Comparison of ENCODE assay signal across 1 cellular context in the genomic region with DNA sequence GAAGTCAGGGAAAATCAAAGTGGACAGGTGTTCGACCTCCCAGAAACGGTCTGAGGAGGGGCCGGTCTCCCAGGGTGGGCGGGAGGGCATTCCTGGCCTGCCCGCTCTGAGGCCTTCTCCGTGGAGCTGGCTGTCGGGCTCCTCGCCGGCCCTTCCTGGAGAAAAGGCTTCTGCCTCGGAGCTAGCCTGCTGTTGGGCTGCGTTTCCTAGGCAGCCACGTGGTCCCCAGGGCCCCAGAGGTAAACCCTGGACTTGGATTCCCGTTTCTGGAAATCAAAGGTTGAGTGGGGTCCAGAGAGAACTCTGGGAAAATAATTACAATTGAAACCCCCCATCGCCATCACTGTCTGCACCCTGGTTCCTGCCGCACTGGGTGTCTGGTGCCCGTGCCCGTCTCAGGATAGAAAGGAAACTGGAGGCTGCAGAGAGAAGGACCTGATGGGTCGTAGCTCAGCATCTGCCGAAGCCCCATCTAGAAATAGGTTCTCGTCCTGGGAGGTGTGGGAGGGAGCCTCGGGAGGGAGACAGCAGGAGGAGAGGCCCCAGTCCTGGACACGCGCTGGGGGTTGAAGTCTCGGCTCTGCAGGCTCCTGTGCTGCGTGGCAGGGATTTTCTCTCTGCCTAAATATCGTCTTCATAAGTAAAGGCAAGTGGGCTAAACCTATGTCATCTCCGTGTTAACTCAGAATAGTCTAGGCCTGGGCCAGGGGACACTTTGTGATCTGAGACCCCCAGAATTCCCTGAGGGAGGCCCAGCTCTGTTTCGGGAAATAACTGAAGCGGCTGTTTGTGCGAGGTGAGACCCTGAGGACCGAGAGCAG.
TF ChIP-seq lines count a peak whose summit lies in the region.

No MANE protein-coding gene starts in this region.

TF ChIP-seq in liver, 16 proteins besides CTCF, POLR2A, EP300 and RAD21:
- TF ChIP-seq RXRA (IDR thresholded peaks at IDR 0.05) (no peak), JUND (IDR thresholded peaks at IDR 0.05) (no peak), YY1 (IDR thresholded peaks at IDR 0.05) (no peak), EGR1 (IDR thresholded peaks at IDR 0.05; ENCODE audit: low read depth in 2 of 2) (no peak), NR2F2 (IDR thresholded peaks at IDR 0.05) (no peak), FOXA1 (IDR thresholded peaks at IDR 0.05) (no peak), GABPA (IDR thresholded peaks at IDR 0.05 in 1 of 2, conservative IDR thresholded peaks at IDR 0.05 in 1 of 2) (no peak), HNF4A (conservative IDR thresholded peaks at IDR 0.05) (no peak), FOXA2 (IDR thresholded peaks at IDR 0.05) (no peak), TAF1 (conservative IDR thresholded peaks at IDR 0.05) (no peak), SP1 (IDR thresholded peaks at IDR 0.05) (no peak), HNF4G (IDR thresholded peaks at IDR 0.05) (no peak)
- TF ChIP-seq, protein P1, sequence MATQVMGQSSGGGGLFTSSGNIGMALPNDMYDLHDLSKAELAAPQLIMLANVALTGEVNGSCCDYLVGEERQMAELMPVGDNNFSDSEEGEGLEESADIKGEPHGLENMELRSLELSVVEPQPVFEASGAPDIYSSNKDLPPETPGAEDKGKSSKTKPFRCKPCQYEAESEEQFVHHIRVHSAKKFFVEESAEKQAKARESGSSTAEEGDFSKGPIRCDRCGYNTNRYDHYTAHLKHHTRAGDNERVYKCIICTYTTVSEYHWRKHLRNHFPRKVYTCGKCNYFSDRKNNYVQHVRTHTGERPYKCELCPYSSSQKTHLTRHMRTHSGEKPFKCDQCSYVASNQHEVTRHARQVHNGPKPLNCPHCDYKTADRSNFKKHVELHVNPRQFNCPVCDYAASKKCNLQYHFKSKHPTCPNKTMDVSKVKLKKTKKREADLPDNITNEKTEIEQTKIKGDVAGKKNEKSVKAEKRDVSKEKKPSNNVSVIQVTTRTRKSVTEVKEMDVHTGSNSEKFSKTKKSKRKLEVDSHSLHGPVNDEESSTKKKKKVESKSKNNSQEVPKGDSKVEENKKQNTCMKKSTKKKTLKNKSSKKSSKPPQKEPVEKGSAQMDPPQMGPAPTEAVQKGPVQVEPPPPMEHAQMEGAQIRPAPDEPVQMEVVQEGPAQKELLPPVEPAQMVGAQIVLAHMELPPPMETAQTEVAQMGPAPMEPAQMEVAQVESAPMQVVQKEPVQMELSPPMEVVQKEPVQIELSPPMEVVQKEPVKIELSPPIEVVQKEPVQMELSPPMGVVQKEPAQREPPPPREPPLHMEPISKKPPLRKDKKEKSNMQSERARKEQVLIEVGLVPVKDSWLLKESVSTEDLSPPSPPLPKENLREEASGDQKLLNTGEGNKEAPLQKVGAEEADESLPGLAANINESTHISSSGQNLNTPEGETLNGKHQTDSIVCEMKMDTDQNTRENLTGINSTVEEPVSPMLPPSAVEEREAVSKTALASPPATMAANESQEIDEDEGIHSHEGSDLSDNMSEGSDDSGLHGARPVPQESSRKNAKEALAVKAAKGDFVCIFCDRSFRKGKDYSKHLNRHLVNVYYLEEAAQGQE (IDR thresholded peaks at IDR 0.05): no peak
- TF ChIP-seq, protein P2, sequence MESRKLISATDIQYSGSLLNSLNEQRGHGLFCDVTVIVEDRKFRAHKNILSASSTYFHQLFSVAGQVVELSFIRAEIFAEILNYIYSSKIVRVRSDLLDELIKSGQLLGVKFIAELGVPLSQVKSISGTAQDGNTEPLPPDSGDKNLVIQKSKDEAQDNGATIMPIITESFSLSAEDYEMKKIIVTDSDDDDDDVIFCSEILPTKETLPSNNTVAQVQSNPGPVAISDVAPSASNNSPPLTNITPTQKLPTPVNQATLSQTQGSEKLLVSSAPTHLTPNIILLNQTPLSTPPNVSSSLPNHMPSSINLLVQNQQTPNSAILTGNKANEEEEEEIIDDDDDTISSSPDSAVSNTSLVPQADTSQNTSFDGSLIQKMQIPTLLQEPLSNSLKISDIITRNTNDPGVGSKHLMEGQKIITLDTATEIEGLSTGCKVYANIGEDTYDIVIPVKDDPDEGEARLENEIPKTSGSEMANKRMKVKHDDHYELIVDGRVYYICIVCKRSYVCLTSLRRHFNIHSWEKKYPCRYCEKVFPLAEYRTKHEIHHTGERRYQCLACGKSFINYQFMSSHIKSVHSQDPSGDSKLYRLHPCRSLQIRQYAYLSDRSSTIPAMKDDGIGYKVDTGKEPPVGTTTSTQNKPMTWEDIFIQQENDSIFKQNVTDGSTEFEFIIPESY (IDR thresholded peaks at IDR 0.05): no peak
- TF ChIP-seq, protein P3, sequence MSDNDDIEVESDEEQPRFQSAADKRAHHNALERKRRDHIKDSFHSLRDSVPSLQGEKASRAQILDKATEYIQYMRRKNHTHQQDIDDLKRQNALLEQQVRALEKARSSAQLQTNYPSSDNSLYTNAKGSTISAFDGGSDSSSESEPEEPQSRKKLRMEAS (IDR thresholded peaks at IDR 0.05): no peak
- TF ChIP-seq, protein P4, sequence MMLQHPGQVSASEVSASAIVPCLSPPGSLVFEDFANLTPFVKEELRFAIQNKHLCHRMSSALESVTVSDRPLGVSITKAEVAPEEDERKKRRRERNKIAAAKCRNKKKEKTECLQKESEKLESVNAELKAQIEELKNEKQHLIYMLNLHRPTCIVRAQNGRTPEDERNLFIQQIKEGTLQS (IDR thresholded peaks at IDR 0.05): no peak
